17 cellular contexts compared by ENCODE assay signal in genomic region chr6:7164536-7165001, GRCh38. TPM values are rescaled to one million over a fixed set of nuclear protein-coding genes. Genes with fewer than 3 reads are reported as not detected.
DNase-seq lines count a peak whose midpoint lies in the region; ATAC-seq and TF ChIP-seq lines count a peak whose summit lies in the region.
"Had no signal": no experiment of that assay in that cellular context is flagged by ENCODE, and none has a peak within 500 bp of the region (broad histone marks: within the 10 kb centered on the region; RNA-seq: fewer than 3 reads in every experiment).

No MANE protein-coding gene starts in this region.

- no peak overlapping the region for H3K4me3 ChIP-seq in right atrium auricular region
- no peak overlapping the region for H3K4me3 ChIP-seq in esophagus muscularis mucosa
- H3K4me3 ChIP-seq in neutrophil (ENCODE audit: low read depth in 1 of 2, low read length in 1 of 2) = no peak overlapping the region
- H3K4me3 ChIP-seq: adrenal gland, thoracic aorta had no signal

- intact Hi-C loops in Right ventricle myocardium inferior (cut with DNase I) = no loop called here
- intact Hi-C loops in esophagus muscularis mucosa (cut with DNase I) = loop anchor here (5.0 kb wide), 1 partner anchor 52 kb away; no protein-coding TSS in a partner anchor

- no peak for TF ChIP-seq POLR2A in esophagus muscularis mucosa (IDR thresholded peaks at IDR 0.05; ENCODE audit: low read depth)

- no peaks in the 10 kb centered on the region for H3K36me3 ChIP-seq in right atrium auricular region
- no peaks in the 10 kb centered on the region for H3K36me3 ChIP-seq in esophagus muscularis mucosa
- no peaks in the 10 kb centered on the region for H3K36me3 ChIP-seq in neutrophil
- H3K36me3 ChIP-seq: adrenal gland, thoracic aorta had no signal

- DNase-seq in right atrium auricular region (ENCODE audit: low spot score) = no peak
- no peak for DNase-seq in Right ventricle myocardium inferior (ENCODE audit: missing footprints)
- DNase-seq in esophagus muscularis mucosa (ENCODE audit: extremely low spot score) = no peak
- DNase-seq in activated CD4-positive, alpha-beta T cell treated with anti-CD3 and anti-CD28 coated beads for 48 hours = no peak
- DNase-seq in NCI-H526 treated with DMSO at 0.1 percent for 48 hours (lab: John Stamatoyannopoulos, UW) = no peak
- no peak for DNase-seq in NCI-H446 (lab: John Stamatoyannopoulos, UW)
- DNase-seq: GDM1; HCEC 1CT; midbrain; MM.1S; NCI-H524 treated with DMSO at 0.1 percent for 48 hours; posterior cingulate gyrus; stimulated activated CD4-positive, alpha-beta T cell treated with anti-CD3 and anti-CD28 coated beads, Interleukin-1b, Interleukin-23, amount 100 ng/mL, for 48 hours had no signal

- no peak for TF ChIP-seq EP300 in esophagus muscularis mucosa (IDR thresholded peaks at IDR 0.05)

- no peaks in the 10 kb centered on the region for H3K9me3 ChIP-seq in right atrium auricular region
- no peaks in the 10 kb centered on the region for H3K9me3 ChIP-seq in esophagus muscularis mucosa
- no peaks in the 10 kb centered on the region for H3K9me3 ChIP-seq in neutrophil
- H3K9me3 ChIP-seq: adrenal gland, thoracic aorta had no signal

- WGBS in esophagus muscularis mucosa = 37% methylated on average over 5 of the region's 5 CpGs

- peaks cover 0 to 66% of the 10 kb centered on the region in 2 donors for H3K4me1 ChIP-seq in right atrium auricular region
- H3K4me1 ChIP-seq in esophagus muscularis mucosa = peaks cover 70 to 99% (median 88%) of the 10 kb centered on the region in 4 donors
- H3K4me1 ChIP-seq in neutrophil (ENCODE audit: control insufficient read depth in 1 of 2, insufficient read depth in 1 of 2, low read depth in 1 of 2, low read length in 1 of 2) = peaks cover 67 to 68% of the 10 kb centered on the region in 2 experiments

- TF ChIP-seq CTCF in right atrium auricular region (IDR thresholded peaks at IDR 0.05) (no peak), esophagus muscularis mucosa (IDR thresholded peaks at IDR 0.05) (no peak), neutrophil (IDR thresholded peaks at IDR 0.05) (no peak)

- ATAC-seq in Right ventricle myocardium inferior (no peak), GM18858 (IDR thresholded peaks at IDR 0.05; ENCODE audit: unreplicated experiment) (no peak)

- H3K27ac ChIP-seq in right atrium auricular region (peak overlapping the region; percentile 38 to 46), esophagus muscularis mucosa (replicated peaks in 1 of 4) (peak overlapping the region; percentile 41 to 78 (median 69)), neutrophil (peak overlapping the region; percentile 87)
- H3K27ac ChIP-seq: thoracic aorta had no signal

- H3K27me3 ChIP-seq in right atrium auricular region (no peaks in the 10 kb centered on the region), esophagus muscularis mucosa (no peaks in the 10 kb centered on the region), neutrophil (no peaks in the 10 kb centered on the region)
- H3K27me3 ChIP-seq: adrenal gland had no signal

RNA-seq across cellular contexts. Expression of gene RREB1, which starts 56.8 kb away (rescaled TPM):
- total RNA-seq in right atrium auricular region (10 to 100 TPM; 25.5 to 30.3 TPM), Right ventricle myocardium inferior (34.2 TPM), esophagus muscularis mucosa (10 to 100 TPM; 17.7 to 36.6 (median 28.8) TPM)
